ENCODE assay signal across 12 cellular contexts in the genomic region with DNA sequence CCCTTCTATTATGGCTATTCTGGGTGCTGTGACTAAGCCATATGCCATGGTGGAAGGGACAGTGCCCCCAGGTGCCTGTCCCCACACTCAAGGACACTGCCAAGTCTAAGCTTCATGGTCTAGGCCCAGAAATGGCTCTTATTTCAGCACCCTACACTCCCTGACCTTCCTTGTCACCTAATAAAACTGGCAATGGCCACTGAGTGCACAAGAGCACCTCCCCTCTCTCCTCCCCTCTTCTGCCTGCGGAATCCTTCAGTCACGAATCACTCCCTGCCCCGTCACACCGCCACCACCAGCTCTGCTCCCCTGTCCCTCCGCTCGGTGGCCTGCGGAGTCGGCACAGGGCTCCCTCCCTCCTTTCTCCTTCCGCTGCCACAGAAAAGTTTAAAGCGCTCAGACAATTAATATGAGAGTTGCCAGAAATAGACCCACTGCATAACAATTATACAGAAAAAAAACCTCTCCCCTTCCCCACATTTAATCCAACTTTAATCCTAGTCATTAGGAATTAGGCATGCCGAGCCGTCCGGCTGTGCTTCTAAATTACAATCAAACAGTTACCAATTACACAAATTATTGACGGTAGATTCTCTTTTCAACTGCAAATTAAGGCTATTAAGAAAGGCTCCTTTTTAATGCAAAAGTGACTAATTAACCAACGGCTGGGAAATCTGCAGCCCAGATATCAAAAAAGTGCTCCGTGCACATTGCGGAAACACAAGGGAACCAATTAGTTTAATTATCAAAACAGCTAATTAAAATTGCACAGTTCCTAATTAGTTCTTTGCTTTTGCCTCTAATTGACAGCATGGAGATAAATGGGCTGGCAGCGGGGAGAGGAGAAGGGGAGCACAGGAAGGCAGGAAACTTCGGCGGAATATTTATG. TPM values are rescaled to one million over a fixed set of nuclear protein-coding genes. Genes with fewer than 3 reads are reported as not detected.
A peak's percentile ranks its signal among the peaks of the same experiment; 100 is the strongest.
DNase-seq lines count a peak whose midpoint lies in the region; ATAC-seq, FAIRE-seq and TF ChIP-seq lines count a peak whose summit lies in the region.
"Had no signal": no experiment of that assay in that cellular context is flagged by ENCODE, and none has a peak within 500 bp of the region (broad histone marks: within the 10 kb centered on the region; RNA-seq: fewer than 3 reads in every experiment).

No MANE protein-coding gene starts in this region.

- CTCF ChIA-PET in K562 (lab: Yijun Ruan, JAX; ENCODE audit: low intra/inter-chr PET ratio), result no interaction called here

- no peaks in the 10 kb centered on the region for H3K79me2 ChIP-seq in K562 (ENCODE audit: control insufficient read depth, insufficient read depth, low read length)

- TF ChIP-seq CTCF in K562 (IDR thresholded peaks at IDR 0.05 in 2 of 3, conservative IDR thresholded peaks at IDR 0.05 in 1 of 3; ENCODE audit: insufficient read depth in 2 of 3, low read depth in 1 of 3, low read length in 3 of 3), result no peak

- H3K36me3 ChIP-seq in K562 (ENCODE audit: control insufficient read depth, insufficient read depth, low read length), result no peaks in the 10 kb centered on the region
- H3K36me3 ChIP-seq in stomach smooth muscle (ENCODE audit: control insufficient read depth in 2 of 2, insufficient read depth in 2 of 2, low read length in 2 of 2), result no peaks in the 10 kb centered on the region

- in situ Hi-C loops in K562 (cut with MboI), result no loop called here

- ATAC-seq in K562 (peak; percentile 55; the same call in 2 of the 3 replicates), HG03432 (IDR thresholded peaks at IDR 0.05; ENCODE audit: unreplicated experiment) (no peak), GM18870 (IDR thresholded peaks at IDR 0.05; ENCODE audit: unreplicated experiment) (no peak)

- POLR2A ChIA-PET in K562 (lab: Yijun Ruan, JAX), result no interaction called here

- H3K9me1 ChIP-seq in K562 (ENCODE audit: control insufficient read depth, insufficient read depth, low read length), result no peaks in the 10 kb centered on the region

- no peak overlapping the region for H2AFZ ChIP-seq in K562 (ENCODE audit: low read depth, low read length)

- TF ChIP-seq EP300 in K562 (IDR thresholded peaks at IDR 0.05; ENCODE audit: low read length), result no peak

- H3K9me3 ChIP-seq in K562 (replicated peaks; ENCODE audit: control insufficient read depth, insufficient read depth, low read depth, low read length) (no peaks in the 10 kb centered on the region), stomach smooth muscle (ENCODE audit: control insufficient read depth in 2 of 2, low read length in 2 of 2) (no peaks in the 10 kb centered on the region)

- H3K4me1 ChIP-seq in K562 (replicated peaks in 1 of 2; ENCODE audit: control insufficient read depth in 2 of 2, insufficient read depth in 2 of 2, low read length in 2 of 2), result no peaks in the 10 kb centered on the region; a peak in 1 of 5 replicates
- peaks cover 6% of the 10 kb centered on the region for H3K4me1 ChIP-seq in stomach smooth muscle (ENCODE audit: control insufficient read depth, insufficient read depth, low read length)

- BruUV-seq in K562 (replicated peaks; lab: Mats Ljungman, UMichigan), result no TSS peak

- H4K20me1 ChIP-seq in K562 (replicated peaks; ENCODE audit: control insufficient read depth, insufficient read depth, low read length), result peaks cover 3% of the 10 kb centered on the region; the same call in 1 of the 2 replicates

- WGBS in K562 (ENCODE audit: insufficient coverage, low coverage, missing lambda C conversion rate), result 9% methylated on average over 20 of the region's 20 CpGs

- H3K27me3 ChIP-seq in K562 (ENCODE audit: control insufficient read depth in 2 of 2, insufficient read depth in 2 of 2, low read length in 2 of 2), result peaks cover 15 to 31% of the 10 kb centered on the region in 2 experiments
- no peaks in the 10 kb centered on the region for H3K27me3 ChIP-seq in stomach smooth muscle (ENCODE audit: control insufficient read depth in 1 of 2, insufficient read depth in 2 of 2, low read length in 2 of 2)

- no peak overlapping the region for H3K27ac ChIP-seq in K562 (ENCODE audit: extremely low read depth, low read depth, low read length)
- no peak overlapping the region for H3K27ac ChIP-seq in stomach smooth muscle (ENCODE audit: low read length)
- H3K27ac ChIP-seq: 22Rv1 had no signal

- no peak overlapping the region for H3K9ac ChIP-seq in K562 (ENCODE audit: insufficient read depth in 1 of 2, low read depth in 2 of 2, low read length in 2 of 2)
- no peak overlapping the region for H3K9ac ChIP-seq in stomach smooth muscle (ENCODE audit: low read length in 2 of 2)

- TF ChIP-seq RAD21 in K562 (CRISPR knock-in tag; conservative IDR thresholded peaks at IDR 0.05 in 1 of 2, IDR thresholded peaks at IDR 0.05 in 1 of 2), result no peak

- no peak overlapping the region for H3K4me2 ChIP-seq in K562 (ENCODE audit: insufficient read depth, low read length)

- DNase-seq in DMS 273 (lab: John Stamatoyannopoulos, UW; ENCODE audit: unreplicated experiment) (peak; percentile 45), DMS 273 treated with DMSO at 0.1 percent for 48 hours (lab: John Stamatoyannopoulos, UW) (no peak), K562 (ENCODE audit: extremely low read depth in 1 of 4, low spot score in 3 of 4) (no peak), inferior parietal cortex (ENCODE audit: extremely low spot score) (peak; percentile 10), NK-92 (lab: John Stamatoyannopoulos, UW; ENCODE audit: unreplicated experiment) (no peak)
- DNase-seq: midbrain; stimulated activated CD4-positive, alpha-beta T cell treated with anti-CD3 and anti-CD28 coated beads, Interleukin-12 subunit alpha, Interleukin-12 subunit beta, amount 100 ng/mL, for 4 hours had no signal

- H3K4me3 ChIP-seq in K562 (no peak overlapping the region), stomach smooth muscle (ENCODE audit: low read length in 2 of 2) (peak overlapping the region; percentile 29 to 47)

- no peak for FAIRE-seq in K562 (lab: Jason Lieb, UNC)

- TF ChIP-seq POLR2A in K562 (conservative IDR thresholded peaks at IDR 0.05), result no peak

- intact Hi-C loops in K562 (cut with micrococcal nuclease), result no loop called here

TF ChIP-seq in K562, 482 proteins besides CTCF, POLR2A, EP300 and RAD21:
- TF ChIP-seq SP1 (CRISPR knock-in tag; IDR thresholded peaks at IDR 0.05), result no peak
- TF ChIP-seq, protein P1, sequence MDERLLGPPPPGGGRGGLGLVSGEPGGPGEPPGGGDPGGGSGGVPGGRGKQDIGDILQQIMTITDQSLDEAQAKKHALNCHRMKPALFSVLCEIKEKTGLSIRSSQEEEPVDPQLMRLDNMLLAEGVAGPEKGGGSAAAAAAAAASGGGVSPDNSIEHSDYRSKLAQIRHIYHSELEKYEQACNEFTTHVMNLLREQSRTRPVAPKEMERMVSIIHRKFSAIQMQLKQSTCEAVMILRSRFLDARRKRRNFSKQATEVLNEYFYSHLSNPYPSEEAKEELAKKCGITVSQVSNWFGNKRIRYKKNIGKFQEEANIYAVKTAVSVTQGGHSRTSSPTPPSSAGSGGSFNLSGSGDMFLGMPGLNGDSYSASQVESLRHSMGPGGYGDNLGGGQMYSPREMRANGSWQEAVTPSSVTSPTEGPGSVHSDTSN (CRISPR knock-in tag; IDR thresholded peaks at IDR 0.05; ENCODE audit: low read depth), result no peak
- TF ChIP-seq, protein P1 (tag; conservative IDR thresholded peaks at IDR 0.05; ENCODE audit: low read depth), result peak; percentile 67

RNA-seq across cellular contexts. Expression of a gene that starts 19.2 kb away (rescaled TPM):
- not detected in 2 replicates for total RNA-seq in K562 (2011; cell fraction: chromatin; rRNA removed; ENCODE audit: low replicate concordance)
- total RNA-seq in K562 (2011; cell fraction: nucleolus; rRNA removed), result not detected in 2 replicates
- total RNA-seq in K562 (2011; cell fraction: nucleoplasm; rRNA removed), result not detected in 2 replicates
- total RNA-seq in K562 (2014; rRNA removed) (not detected in 2 replicates), K562 (2014; rRNA removed; fragmentation: Illumina TruSeq; extraction: Trizol) (not detected in 2 replicates), K562 (2015; rRNA removed; fragmentation: Illumina TruSeq; extraction: Trizol) (not detected in 2 replicates), K562 (2021) (not detected in 2 replicates)
- polyA plus RNA-seq in K562 (2011; rRNA removed) (not detected in 2 replicates), K562 (2014; fragmentation: Illumina TruSeq; extraction: Trizol) (not detected in 2 replicates), K562 (2014; fragmentation: Nextera tagmentation; extraction: Ambion mirVana) (not detected), K562 (2014; rRNA removed) (not detected in 2 replicates)
- not detected in 2 replicates for polyA plus RNA-seq in K562 (2011; cell fraction: cytosol; rRNA removed)
- polyA plus RNA-seq in K562 (2011; cell fraction: nucleus; rRNA removed), result not detected in 2 replicates
- not detected in 2 replicates for polyA plus RNA-seq in K562 (2012)
- polyA minus RNA-seq in K562 (2011; rRNA and poly(A)+ RNA removed), result not detected in 2 replicates
- not detected in 2 replicates for polyA minus RNA-seq in K562 (2011; cell fraction: cytosol; rRNA and poly(A)+ RNA removed)
- polyA minus RNA-seq in K562 (2011; cell fraction: nucleus; rRNA and poly(A)+ RNA removed), result not detected in 2 replicates
- total RNA-seq: T-helper 2 cell treated with Interferon-gamma antibody and Interleukin-4, amounts not matched to agents 100 ng/mL and 5 ng/mL, for 36 hours had no signal

Comparison
In these comparisons a context has a peak if more than half of its experiments do, and no peak if none do; other contexts are left out.
1. DNase-seq: peak in DMS 273 (single experiment) and inferior parietal cortex (single experiment); none in DMS 273 treated with DMSO at 0.1 percent for 48 hours (single experiment), K562 (0 of 4) and NK-92 (single experiment).